In genomic region chr2:219541611-219542180, GRCh38 we compare ENCODE assay signal across 8 cellular contexts.
DNase-seq lines count a peak whose midpoint lies in the region; ATAC-seq and TF ChIP-seq lines count a peak whose summit lies in the region.

No MANE protein-coding gene starts in this region.

- H3K4me3 Mint-ChIP-seq in T-helper 2 cell treated with Interferon-gamma antibody and Interleukin-4, amounts not matched to agents 5 μg/mL and 100 μg/mL, for 36 hours: peak overlapping the region; percentile 83

- DNase-seq in GM13976 (ENCODE audit: low spot score) (peak; percentile 92), NCI-H1436 (lab: John Stamatoyannopoulos, UW) (peak; percentile 82), astrocyte of the hippocampus (ENCODE audit: low read depth, low spot score) (peak; percentile 89), DMS114 treated with DMSO at 0.1 percent for 48 hours (lab: John Stamatoyannopoulos, UW; ENCODE audit: unreplicated experiment) (no peak)
- peak; percentile 84 for DNase-seq in T-helper 2 cell treated with Interferon-gamma antibody and Interleukin-4, amounts not matched to agents 5 μg/mL and 100 μg/mL, for 36 hours (ENCODE audit: low spot score)
- DNase-seq in stimulated activated CD4-positive, alpha-beta T cell treated with anti-CD3 and anti-CD28 coated beads, Interleukin-12 subunit alpha, Interleukin-12 subunit beta, amount 100 ng/mL, for 24 hours (ENCODE audit: low read depth in 2 of 2): peak; percentile 67 to 84

- H3K9me3 ChIP-seq in iPS-15b (ENCODE audit: control insufficient read depth, insufficient read depth, low read length): no peaks in the 10 kb centered on the region

- no peak overlapping the region for H3K27ac Mint-ChIP-seq in T-helper 2 cell treated with Interferon-gamma antibody and Interleukin-4, amounts not matched to agents 5 μg/mL and 100 μg/mL, for 36 hours

- peaks cover 8% of the 10 kb centered on the region for H3K36me3 Mint-ChIP-seq in T-helper 2 cell treated with Interferon-gamma antibody and Interleukin-4, amounts not matched to agents 5 μg/mL and 100 μg/mL, for 36 hours (ENCODE audit: low read depth)

- H3K27me3 Mint-ChIP-seq in T-helper 2 cell treated with Interferon-gamma antibody and Interleukin-4, amounts not matched to agents 5 μg/mL and 100 μg/mL, for 36 hours (ENCODE audit: low read depth): peaks cover 15% of the 10 kb centered on the region

- peaks cover 13% of the 10 kb centered on the region for H3K4me1 ChIP-seq in iPS-15b (ENCODE audit: control insufficient read depth, insufficient read depth, low read length)

- peaks cover 25% of the 10 kb centered on the region for H3K27me3 ChIP-seq in iPS-15b (ENCODE audit: control insufficient read depth, insufficient read depth, low read length)

- peaks cover 24% of the 10 kb centered on the region for H3K36me3 ChIP-seq in iPS-15b (ENCODE audit: control insufficient read depth, insufficient read depth, low read length)

- no peak overlapping the region for H3K9ac ChIP-seq in iPS-15b (ENCODE audit: low read depth, low read length)

- in situ Hi-C loops in GM13976 (cut with MboI; ENCODE audit: low sequenced_read_pairs, unreplicated experiment): no loop called here

- TF ChIP-seq CTCF in GM13976 (IDR thresholded peaks at IDR 0.05; ENCODE audit: borderline replicate concordance, control extremely low read depth, extremely low read depth, insufficient read depth, missing control alignments): peak; percentile 94

- no peaks in the 10 kb centered on the region for H3K9me3 Mint-ChIP-seq in T-helper 2 cell treated with Interferon-gamma antibody and Interleukin-4, amounts not matched to agents 5 μg/mL and 100 μg/mL, for 36 hours

- peaks cover 15% of the 10 kb centered on the region for H3K4me1 Mint-ChIP-seq in T-helper 2 cell treated with Interferon-gamma antibody and Interleukin-4, amounts not matched to agents 5 μg/mL and 100 μg/mL, for 36 hours (ENCODE audit: low read depth)

- peak; percentile 38 for ATAC-seq in HG02840 (IDR thresholded peaks at IDR 0.05; ENCODE audit: low FRiP score, unreplicated experiment)

- peak overlapping the region; percentile 48 for H3K4me3 ChIP-seq in iPS-15b (ENCODE audit: low read depth, low read length)
